In the genomic region with DNA sequence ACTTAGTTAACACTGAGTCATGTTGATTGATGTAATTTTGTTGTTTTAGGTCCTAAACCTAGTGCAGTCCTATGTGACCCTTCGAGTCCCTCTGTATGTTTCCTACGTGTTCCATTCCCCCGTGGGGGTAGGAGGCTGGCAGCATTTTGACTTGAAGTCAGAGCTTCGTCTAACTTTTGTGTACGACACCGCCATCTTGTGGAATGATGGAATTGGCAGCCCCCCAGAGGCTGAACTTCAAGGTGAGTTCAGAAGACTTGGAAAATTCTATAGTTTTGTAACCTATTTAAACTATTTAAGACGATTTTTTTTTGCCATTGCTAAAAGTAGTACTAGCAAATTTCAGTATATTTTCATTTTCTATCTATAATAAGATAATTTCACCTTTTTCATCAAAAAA, we compare ENCODE assay signal across 8 cellular contexts.
DNase-seq lines count a peak whose midpoint lies in the region; ATAC-seq and TF ChIP-seq lines count a peak whose summit lies in the region.

No MANE protein-coding gene starts in this region.

- H3K27me3 ChIP-seq in heart right ventricle (peaks cover 0 to 16% (median 0%) of the 10 kb centered on the region in 7 donors), skeletal muscle satellite cell (ENCODE audit: control insufficient read depth, insufficient read depth, low read length) (peaks cover 18% of the 10 kb centered on the region)

- H3K4me3 ChIP-seq in heart right ventricle: no peak overlapping the region
- no peak overlapping the region for H3K4me3 ChIP-seq in skeletal muscle satellite cell (ENCODE audit: low read length)

- ATAC-seq in heart right ventricle (peak in 1 of 8 donors; percentile 33), GM21737 (IDR thresholded peaks at IDR 0.05; ENCODE audit: unreplicated experiment) (no peak), HG02840 (IDR thresholded peaks at IDR 0.05; ENCODE audit: low FRiP score, unreplicated experiment) (no peak)

- 14% methylated on average over 7 of the region's 7 CpGs for WGBS in heart right ventricle, 2 donors

- no peak overlapping the region for H3K9ac ChIP-seq in skeletal muscle satellite cell (ENCODE audit: low read depth, low read length)

- intact Hi-C loops in heart right ventricle (cut with DNase I): loop anchor here in 3 of 10 donors (5.0 to 10.0 kb wide), 2 partner anchors 185 to 188 kb away; a partner anchor contains a TSS

- peak overlapping the region; percentile 4 for H3K4me2 ChIP-seq in skeletal muscle satellite cell (ENCODE audit: low read length)

- no peak overlapping the region for H3K27ac ChIP-seq in heart right ventricle

- H3K9me3 ChIP-seq in heart right ventricle (no peaks in the 10 kb centered on the region), skeletal muscle satellite cell (replicated peaks; ENCODE audit: low read length) (no peaks in the 10 kb centered on the region)

- peak in 8 of 9 donors; percentile 5 to 61 (median 46) for TF ChIP-seq CTCF in heart right ventricle (IDR thresholded peaks at IDR 0.05)

- H3K36me3 ChIP-seq in heart right ventricle (no peaks in the 10 kb centered on the region), skeletal muscle satellite cell (ENCODE audit: insufficient read depth, low read length) (no peaks in the 10 kb centered on the region)

- DNase-seq in GDM1 (lab: John Stamatoyannopoulos, UW): peak; percentile 20
- peak; percentile 43 for DNase-seq in H4 (ENCODE audit: low spot score)
- peak; percentile 81 for DNase-seq in NCI-H146 (lab: John Stamatoyannopoulos, UW)
- peak; percentile 2 for DNase-seq in activated T-cell treated with anti-CD3 and anti-CD28 coated beads for 1 hour (ENCODE audit: low read depth)
- peak; percentile 12 to 24 for DNase-seq in heart right ventricle

- H3K4me1 ChIP-seq in heart right ventricle (no peaks in the 10 kb centered on the region), skeletal muscle satellite cell (ENCODE audit: control insufficient read depth, insufficient read depth, low read length) (no peaks in the 10 kb centered on the region)

Comparison
In these comparisons a context has a peak if more than half of its experiments do, and no peak if none do; other contexts are left out.
1. DNase-seq: peak in every context shown above with its lines; median percentile 81 in NCI-H146; 43 in H4; 20 in GDM1; 18 in heart right ventricle; 2 in activated T-cell treated with anti-CD3 and anti-CD28 coated beads for 1 hour.